In the genomic region with DNA sequence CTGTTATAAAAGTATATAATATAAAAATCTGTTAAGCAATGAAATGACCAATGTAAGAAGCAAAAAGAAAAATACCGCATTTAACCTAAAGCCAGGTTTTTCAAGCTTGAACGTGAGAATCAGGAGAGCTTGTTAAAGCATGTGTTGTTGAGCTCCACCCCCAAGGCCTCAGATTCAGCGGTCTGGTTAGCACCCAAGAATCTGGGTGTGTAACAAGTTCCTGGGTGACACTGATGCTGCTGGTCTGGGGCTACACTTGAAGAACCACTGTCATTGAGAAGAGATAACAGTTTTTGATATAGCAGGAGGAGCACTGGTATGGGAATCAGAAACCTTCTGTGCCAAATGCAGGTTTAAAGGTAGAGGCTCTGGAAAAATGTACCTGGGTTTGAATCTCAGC, we compare ENCODE assay signal across 28 cellular contexts.
"Had no signal": no experiment of that assay in that cellular context is flagged by ENCODE, and none has a peak within 500 bp of the region (broad histone marks: within the 10 kb centered on the region; RNA-seq: fewer than 3 reads in every experiment).

No MANE protein-coding gene starts in this region.

- H3K27ac ChIP-seq: neural progenitor cell, ovary, parathyroid adenoma, psoas muscle, right lobe of liver, sigmoid colon, stomach, thoracic aorta, tibial artery, transverse colon, upper lobe of right lung, uterus had no signal

- H3K9me3 Mint-ChIP-seq: nephron; neural progenitor cell; stimulated activated effector memory CD8-positive, alpha-beta T cell treated with anti-CD3 and anti-CD28 coated beads, Interleukin-12 subunit alpha, Interleukin-12 subunit beta, amount 100 ng/mL, for 72 hours; stimulated activated naive B cell treated with anti-CD40 and anti-IgM and Interleukin-4, amounts not matched to agents 10 μg/mL and 1 μg/mL and 100 μg/mL, for 72 hours; stimulated activated naive CD8-positive, alpha-beta T cell treated with anti-CD3 and anti-CD28 coated beads, Interleukin-15, Interleukin-2, amounts not matched to agents 100 ng/mL and 50 ng/mL, for 24 hours; type B pancreatic cell had no signal

- H3K4me3 ChIP-seq: neural progenitor cell, ovary, psoas muscle, right lobe of liver, sigmoid colon, stomach, thoracic aorta, tibial artery, transverse colon, upper lobe of right lung, uterus had no signal

- H3K27me3 ChIP-seq: neural progenitor cell, ovary, right lobe of liver, sigmoid colon, tibial artery, transverse colon, upper lobe of right lung, uterus had no signal

- H3K27ac Mint-ChIP-seq: naive thymus-derived CD4-positive, alpha-beta T cell; nephron; neural progenitor cell; progenitor cell of endocrine pancreas; stimulated activated effector memory CD8-positive, alpha-beta T cell treated with anti-CD3 and anti-CD28 coated beads, Interleukin-12 subunit alpha, Interleukin-12 subunit beta, amount 100 ng/mL, for 72 hours; stimulated activated naive B cell treated with anti-CD40 and anti-IgM and Interleukin-4, amounts not matched to agents 10 μg/mL and 1 μg/mL and 100 μg/mL, for 72 hours; stimulated activated naive CD8-positive, alpha-beta T cell treated with anti-CD3 and anti-CD28 coated beads, Interleukin-15, Interleukin-2, amounts not matched to agents 100 ng/mL and 50 ng/mL, for 24 hours; type B pancreatic cell had no signal

- H3K4me1 ChIP-seq: parathyroid adenoma, psoas muscle, right lobe of liver, sigmoid colon, stomach, tibial artery, transverse colon, upper lobe of right lung, uterus had no signal

- H3K4me3 Mint-ChIP-seq: naive thymus-derived CD4-positive, alpha-beta T cell; nephron; neural progenitor cell; stimulated activated effector memory CD8-positive, alpha-beta T cell treated with anti-CD3 and anti-CD28 coated beads, Interleukin-12 subunit alpha, Interleukin-12 subunit beta, amount 100 ng/mL, for 72 hours; stimulated activated naive B cell treated with anti-CD40 and anti-IgM and Interleukin-4, amounts not matched to agents 10 μg/mL and 1 μg/mL and 100 μg/mL, for 72 hours; stimulated activated naive CD8-positive, alpha-beta T cell treated with anti-CD3 and anti-CD28 coated beads, Interleukin-15, Interleukin-2, amounts not matched to agents 100 ng/mL and 50 ng/mL, for 24 hours; type B pancreatic cell had no signal

- H3K4me1 Mint-ChIP-seq: naive thymus-derived CD4-positive, alpha-beta T cell; nephron; stimulated activated effector memory CD8-positive, alpha-beta T cell treated with anti-CD3 and anti-CD28 coated beads, Interleukin-12 subunit alpha, Interleukin-12 subunit beta, amount 100 ng/mL, for 72 hours had no signal

- H3K9me3 ChIP-seq: ovary, psoas muscle, right lobe of liver, sigmoid colon, stomach, thoracic aorta, tibial artery, transverse colon, upper lobe of right lung, uterus had no signal

- DNase-seq: naive thymus-derived CD4-positive, alpha-beta T cell; occipital lobe; ovary; posterior cingulate gyrus; psoas muscle; right cardiac atrium; right lobe of liver; sigmoid colon; small intestine; stimulated activated CD4-positive, alpha-beta T cell treated with anti-CD3 and anti-CD28 coated beads, Interleukin-15, amount 100 ng/mL, for 24 hours; stimulated activated CD4-positive, alpha-beta T cell treated with anti-CD3 and anti-CD28 coated beads, Interleukin-2, amount 100 ng/mL, for 24 hours; stimulated activated CD4-positive, alpha-beta T cell treated with anti-CD3 and anti-CD28 coated beads, Interleukin-2, amount 100 ng/mL, for 48 hours; stimulated activated CD4-positive, alpha-beta T cell treated with anti-CD3 and anti-CD28 coated beads, Interleukin-4, amount 100 ng/mL, for 24 hours; stimulated activated naive B cell treated with anti-CD40 and anti-IgM and Interleukin-4, amounts not matched to agents 10 μg/mL and 1 μg/mL and 100 μg/mL, for 72 hours; stimulated activated naive CD4-positive, alpha-beta T cell treated with Interleukin-2 at 50 U/mL for 16 hours; stomach; tibial artery; transverse colon; upper lobe of right lung; uterus had no signal

- H3K36me3 Mint-ChIP-seq: naive thymus-derived CD4-positive, alpha-beta T cell; neural progenitor cell; stimulated activated effector memory CD8-positive, alpha-beta T cell treated with anti-CD3 and anti-CD28 coated beads, Interleukin-12 subunit alpha, Interleukin-12 subunit beta, amount 100 ng/mL, for 72 hours; stimulated activated naive B cell treated with anti-CD40 and anti-IgM and Interleukin-4, amounts not matched to agents 10 μg/mL and 1 μg/mL and 100 μg/mL, for 72 hours; type B pancreatic cell had no signal

- ATAC-seq: naive thymus-derived CD4-positive, alpha-beta T cell; psoas muscle; right cardiac atrium; right lobe of liver; stimulated activated effector memory CD8-positive, alpha-beta T cell treated with anti-CD3 and anti-CD28 coated beads, Interleukin-12 subunit alpha, Interleukin-12 subunit beta, amount 100 ng/mL, for 72 hours; stimulated activated naive B cell treated with anti-CD40 and anti-IgM and Interleukin-4, amounts not matched to agents 10 μg/mL and 1 μg/mL and 100 μg/mL, for 72 hours; upper lobe of right lung had no signal

- H3K36me3 ChIP-seq: neural progenitor cell, ovary, right lobe of liver, sigmoid colon, stomach, thoracic aorta, tibial artery, transverse colon, upper lobe of right lung, uterus had no signal
